10 cellular contexts compared by ENCODE assay signal in genomic region chr2:31384351-31384750, GRCh38. TPM values are rescaled to one million over a fixed set of nuclear protein-coding genes. Genes with fewer than 3 reads are reported as not detected.
DNase-seq lines count a peak whose midpoint lies in the region; ATAC-seq, FAIRE-seq and TF ChIP-seq lines count a peak whose summit lies in the region.
"Had no signal": no experiment of that assay in that cellular context is flagged by ENCODE, and none has a peak within 500 bp of the region (broad histone marks: within the 10 kb centered on the region; RNA-seq: fewer than 3 reads in every experiment).

No MANE protein-coding gene starts in this region.

- TF ChIP-seq CTCF in Panc1 (IDR thresholded peaks at IDR 0.05): no peak

- FAIRE-seq in urothelium cell line (lab: Jason Lieb, UNC): no peak

- POLR2A ChIA-PET in Panc1 (lab: Charles Lee): interaction anchor here (0.5 kb wide), 1 partner anchor 473 kb away, joined by 3 read pairs; no protein-coding TSS in a partner anchor

- in situ Hi-C loops in Panc1 (cut with HindIII; ENCODE audit: low pct_unique_long_range_greater_than_20kb, low sequenced_read_pairs): no loop called here

- no peak overlapping the region for H3K27ac ChIP-seq in Panc1 (ENCODE audit: low read length)

- H3K4me1 ChIP-seq in Panc1 (ENCODE audit: control insufficient read depth, insufficient read depth, low read length): no peaks in the 10 kb centered on the region

- ATAC-seq in Panc1 (peak; percentile 73; the same call in 1 of the 2 replicates), esophagus mucosa (peak; percentile 75)
- ATAC-seq: activated T-cell treated with anti-CD3 and anti-CD28 coated beads, Interleukin-2, amount 50 U/mL, for 4 hours had no signal

- H3K4me3 ChIP-seq in Panc1 (ENCODE audit: low read depth in 2 of 2, low read length in 2 of 2): no peak overlapping the region

- no peaks in the 10 kb centered on the region for H3K27me3 ChIP-seq in Panc1 (ENCODE audit: control insufficient read depth, insufficient read depth, low read length)

- no peaks in the 10 kb centered on the region for H3K36me3 ChIP-seq in Panc1 (ENCODE audit: control insufficient read depth, insufficient read depth, low read length)

- DNase-seq in stimulated activated CD4-positive, alpha-beta T cell treated with anti-CD3 and anti-CD28 coated beads, Interleukin-15, amount 100 ng/mL, for 24 hours: peak; percentile 5
- DNase-seq in stimulated activated CD4-positive, alpha-beta T cell treated with anti-CD3 and anti-CD28 coated beads, Interleukin-4, amount 100 ng/mL, for 4 hours: no peak
- DNase-seq in Panc1 (ENCODE audit: low read depth, low spot score) (no peak), urothelium cell line (ENCODE audit: low spot score) (peak; percentile 94), NCI-H748 (lab: John Stamatoyannopoulos, UW; ENCODE audit: unreplicated experiment) (no peak), NCI-H1417 (lab: John Stamatoyannopoulos, UW) (no peak), pons (ENCODE audit: low spot score) (no peak)
- DNase-seq: activated T-cell treated with anti-CD3 and anti-CD28 coated beads, Interleukin-2, amount 50 U/mL, for 4 hours; NCI-H526 treated with DMSO at 0.1 percent for 48 hours had no signal

- no TSS peak for BruUV-seq in Panc1 (replicated peaks; lab: Mats Ljungman, UMichigan)

- CTCF ChIA-PET in Panc1 (lab: Charles Lee): no interaction called here

- no peaks in the 10 kb centered on the region for H3K9me3 ChIP-seq in Panc1 (ENCODE audit: control insufficient read depth, insufficient read depth, low read depth, low read length)

- intact Hi-C loops in Panc1 (cut with micrococcal nuclease; ENCODE audit: unreplicated experiment): no loop called here

RNA-seq across cellular contexts. Expression of gene XDH, which starts 30.2 kb away (rescaled TPM):
- 0.08 TPM for total RNA-seq in Panc1 (2021; ENCODE audit: unreplicated experiment)
- 0.21 TPM for polyA plus RNA-seq in Panc1 (2012; ENCODE audit: insufficient read length)
- total RNA-seq in esophagus mucosa: 39.7 TPM
- total RNA-seq: activated T-cell treated with anti-CD3 and anti-CD28 coated beads, Interleukin-2, amount 50 U/mL, for 4 hours had no signal

Comparison
In these comparisons a context has a peak if more than half of its experiments do, and no peak if none do; other contexts are left out.
1. DNase-seq: peak in stimulated activated CD4-positive, alpha-beta T cell treated with anti-CD3 and anti-CD28 coated beads, Interleukin-15, amount 100 ng/mL, for 24 hours (single experiment) and urothelium cell line (single experiment); none in stimulated activated CD4-positive, alpha-beta T cell treated with anti-CD3 and anti-CD28 coated beads, Interleukin-4, amount 100 ng/mL, for 4 hours (0 of 2), Panc1 (single experiment), NCI-H748 (single experiment), NCI-H1417 (0 of 3) and pons (single experiment).
2. RNA of gene XDH, which starts 30.2 kb away (total RNA-seq): 39.7 TPM in esophagus mucosa (single experiment); 0.08 TPM in Panc1 (single experiment); every median in the first group is over 10 times any median in the second.